Comparison of ENCODE assay signal across 8 cellular contexts in genomic region chr14:77043177-77043983, GRCh38. TPM values are rescaled to one million over a fixed set of nuclear protein-coding genes. Genes with fewer than 3 reads are reported as not detected.
DNase-seq lines count a peak whose midpoint lies in the region; ATAC-seq and TF ChIP-seq lines count a peak whose summit lies in the region.

No MANE protein-coding gene starts in this region.

- H3K27me3 Mint-ChIP-seq in GM23338 (ENCODE audit: insufficient read depth, low read depth, poor library complexity) = peaks cover 28% of the 10 kb centered on the region

- TF ChIP-seq POLR2A in body of pancreas (IDR thresholded peaks at IDR 0.05) = no peak

- H3K27ac Mint-ChIP-seq in GM23338 = no peak overlapping the region
- H3K27ac Mint-ChIP-seq in stimulated activated effector memory CD8-positive, alpha-beta T cell treated with anti-CD3 and anti-CD28 coated beads, Interleukin-12 subunit alpha, Interleukin-12 subunit beta, amount 100 ng/mL, for 72 hours = peak overlapping the region; percentile 58

- 25 to 34% methylated on average over 10 of the region's 10 CpGs for WGBS in body of pancreas, 2 donors

- H3K4me3 Mint-ChIP-seq in GM23338 = no peak overlapping the region; the same call in 2 of the 3 replicates
- peak overlapping the region; percentile 24 for H3K4me3 Mint-ChIP-seq in stimulated activated effector memory CD8-positive, alpha-beta T cell treated with anti-CD3 and anti-CD28 coated beads, Interleukin-12 subunit alpha, Interleukin-12 subunit beta, amount 100 ng/mL, for 72 hours

- no peaks in the 10 kb centered on the region for H3K36me3 Mint-ChIP-seq in GM23338 (ENCODE audit: low read depth)
- H3K36me3 Mint-ChIP-seq in stimulated activated effector memory CD8-positive, alpha-beta T cell treated with anti-CD3 and anti-CD28 coated beads, Interleukin-12 subunit alpha, Interleukin-12 subunit beta, amount 100 ng/mL, for 72 hours = peaks cover 10% of the 10 kb centered on the region

- intact Hi-C loops in body of pancreas (cut with DNase I) (no loop called here), left colon (cut with DNase I, micrococcal nuclease) (loop anchor here in 1 of 2 donors (5.0 kb wide), 1 partner anchor 86 kb away; no protein-coding TSS in a partner anchor)

- peaks cover 66% of the 10 kb centered on the region for H3K4me1 Mint-ChIP-seq in GM23338
- peaks cover 48% of the 10 kb centered on the region for H3K4me1 Mint-ChIP-seq in stimulated activated effector memory CD8-positive, alpha-beta T cell treated with anti-CD3 and anti-CD28 coated beads, Interleukin-12 subunit alpha, Interleukin-12 subunit beta, amount 100 ng/mL, for 72 hours

- H3K9me2 ChIP-seq in GM23338 (ENCODE audit: insufficient read depth) = no peaks in the 10 kb centered on the region

- no peak overlapping the region for H3K4me3 ChIP-seq in GM23338
- H3K4me3 ChIP-seq in body of pancreas = no peak overlapping the region

- no peaks in the 10 kb centered on the region for H3K79me2 ChIP-seq in GM23338 (replicated peaks; ENCODE audit: insufficient read depth)

- H3K27me3 ChIP-seq in GM23338 (ENCODE audit: insufficient read depth) = no peaks in the 10 kb centered on the region
- no peaks in the 10 kb centered on the region for H3K27me3 ChIP-seq in body of pancreas

- H3K9me3 Mint-ChIP-seq in GM23338 = no peaks in the 10 kb centered on the region; the same call in 2 of the 3 replicates
- H3K9me3 Mint-ChIP-seq in stimulated activated effector memory CD8-positive, alpha-beta T cell treated with anti-CD3 and anti-CD28 coated beads, Interleukin-12 subunit alpha, Interleukin-12 subunit beta, amount 100 ng/mL, for 72 hours = no peaks in the 10 kb centered on the region

- H3K36me3 ChIP-seq in GM23338 (ENCODE audit: insufficient read depth) (no peaks in the 10 kb centered on the region), body of pancreas (replicated peaks in 1 of 2; ENCODE audit: insufficient read depth in 1 of 2, low read depth in 2 of 2) (no peaks in the 10 kb centered on the region)

- H4K20me1 ChIP-seq in GM23338 (replicated peaks; ENCODE audit: insufficient read depth) = no peaks in the 10 kb centered on the region

- TF ChIP-seq CTCF in GM23338 (conservative IDR thresholded peaks at IDR 0.05; ENCODE audit: low read depth in 2 of 2) = no peak
- TF ChIP-seq CTCF in body of pancreas (IDR thresholded peaks at IDR 0.05) = no peak

- H3F3A ChIP-seq in GM23338 (replicated peaks; ENCODE audit: low read depth) = peaks cover 38% of the 10 kb centered on the region; the same call in 1 of the 2 replicates

- H3K4me1 ChIP-seq in GM23338 (ENCODE audit: insufficient read depth) (peaks cover 71% of the 10 kb centered on the region), body of pancreas (peaks cover 80% of the 10 kb centered on the region)

- DNase-seq in GM23338 (ENCODE audit: low spot score) (no peak), SIG-M5 (lab: John Stamatoyannopoulos, UW) (peak; percentile 44), body of pancreas (peak in 1 of 4 donors; percentile 62), left colon (peak; percentile 31 to 42), iPS-NIHi7 (ENCODE audit: extremely low spot score) (no peak), NCI-H2196 treated with DMSO at 0.1 percent for 48 hours (lab: John Stamatoyannopoulos, UW; ENCODE audit: unreplicated experiment) (no peak)
- DNase-seq in stimulated activated effector memory CD8-positive, alpha-beta T cell treated with anti-CD3 and anti-CD28 coated beads, Interleukin-12 subunit alpha, Interleukin-12 subunit beta, amount 100 ng/mL, for 72 hours (ENCODE audit: low spot score in 2 of 2) = peak in 1 of 2 donors; percentile 70

- H3K9me3 ChIP-seq in body of pancreas = no peaks in the 10 kb centered on the region

- ATAC-seq in GM23338 (no peak), body of pancreas (no peak), left colon (no peak), HG03565 (IDR thresholded peaks at IDR 0.05; ENCODE audit: unreplicated experiment) (no peak)
- peak; percentile 71 for ATAC-seq in stimulated activated effector memory CD8-positive, alpha-beta T cell treated with anti-CD3 and anti-CD28 coated beads, Interleukin-12 subunit alpha, Interleukin-12 subunit beta, amount 100 ng/mL, for 72 hours

- H3K4me2 ChIP-seq in GM23338 = peak overlapping the region; percentile 38; the same call in 1 of the 2 replicates

- H2AFZ ChIP-seq in GM23338 = peak overlapping the region; percentile 56

- no peak overlapping the region; the same call in 1 of the 2 replicates for H3K27ac ChIP-seq in GM23338 (ENCODE audit: low read depth)
- peak overlapping the region; percentile 20 to 99 (median 94) for H3K27ac ChIP-seq in body of pancreas

TF ChIP-seq in GM23338, 12 proteins besides CTCF, POLR2A, EP300 and RAD21 (continues in another document):
- TF ChIP-seq POLR2AphosphoS5 (IDR thresholded peaks at IDR 0.05; ENCODE audit: low read depth) (no peak), EZH2phosphoT487 (IDR thresholded peaks at IDR 0.05; ENCODE audit: unreplicated experiment) (no peak), STAT1 (IDR thresholded peaks at IDR 0.05; ENCODE audit: unreplicated experiment) (no peak), ZNF331 (CRISPR knock-in tag; IDR thresholded peaks at IDR 0.05; ENCODE audit: low read depth) (no peak), ETS1 (IDR thresholded peaks at IDR 0.05) (no peak), ZNF462 (CRISPR knock-in tag; IDR thresholded peaks at IDR 0.05) (no peak)

RNA-seq across cellular contexts. Expression of gene IRF2BPL, which starts 14.9 kb away (rescaled TPM):
- 97.8 and 119 TPM in 2 replicates for total RNA-seq in GM23338 (2014; rRNA removed; shearing (Covaris generic))
- 11.2 and 13.2 TPM in 2 replicates for polyA plus RNA-seq in GM23338 (2016; fragmentation: Nextera tagmentation; extraction: Ambion mirVana)
- total RNA-seq in body of pancreas (10 to 100 TPM; 26.7 to 52.1 TPM), left colon (10 to 100 TPM; 15.5 to 25.5 TPM)

RNA-seq across cellular contexts. Expression of gene CIPC, which starts 54.7 kb away (rescaled TPM):
- 33.7 and 36.9 TPM in 2 replicates for total RNA-seq in GM23338 (2014; rRNA removed; shearing (Covaris generic))
- 7.3 and 8.1 TPM in 2 replicates for polyA plus RNA-seq in GM23338 (2016; fragmentation: Nextera tagmentation; extraction: Ambion mirVana)
- 10 to 100 TPM; 13.7 to 17.1 TPM for total RNA-seq in body of pancreas
- total RNA-seq in left colon = 10 to 100 TPM; 50.4 to 52.0 TPM

Comparison
In these comparisons a context has a peak if more than half of its experiments do, and no peak if none do; other contexts are left out.
1. DNase-seq: peak in SIG-M5 (single experiment) and left colon (2 of 2); none in GM23338 (single experiment), iPS-NIHi7 (single experiment) and NCI-H2196 treated with DMSO at 0.1 percent for 48 hours (single experiment).